ENCODE assay signal across 8 cellular contexts in the genomic region with DNA sequence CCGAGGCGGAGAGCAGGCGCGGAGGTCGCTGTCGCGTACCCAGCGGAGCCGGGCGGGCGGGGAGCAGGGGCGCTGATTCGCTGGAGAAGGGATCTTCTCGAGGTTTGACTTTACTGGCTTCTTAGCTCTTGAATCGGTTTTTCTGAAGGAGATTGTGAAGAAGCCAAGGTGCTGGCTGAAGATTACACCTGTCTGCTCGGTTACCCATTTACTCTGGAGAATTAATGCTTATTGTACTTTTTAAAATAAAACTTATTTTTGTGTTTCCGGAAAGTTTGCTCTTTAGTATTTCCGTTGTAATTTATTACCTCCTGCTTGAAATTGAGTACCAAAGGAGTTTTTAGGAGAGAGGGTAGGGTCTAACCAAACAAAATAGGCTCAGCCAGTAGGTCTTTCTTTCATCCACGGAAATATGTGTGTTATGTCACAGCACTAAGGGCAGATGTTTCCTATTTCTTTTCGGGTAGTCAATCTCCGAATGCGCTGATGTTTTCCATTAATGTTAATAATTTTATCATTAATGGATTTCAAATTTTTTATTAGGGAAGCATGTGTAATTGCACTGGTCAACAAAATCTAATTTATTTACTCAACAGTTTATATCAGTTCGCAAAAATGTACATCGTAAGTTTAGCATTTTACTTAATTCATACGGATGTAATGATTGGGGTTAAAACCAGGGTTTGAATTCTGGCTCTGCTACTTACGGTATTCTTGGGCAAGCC. TPM values are rescaled to one million over a fixed set of nuclear protein-coding genes. Genes with fewer than 3 reads are reported as not detected.
A peak's percentile ranks its signal among the peaks of the same experiment; 100 is the strongest.
DNase-seq lines count a peak whose midpoint lies in the region; ATAC-seq and TF ChIP-seq lines count a peak whose summit lies in the region.

No MANE protein-coding gene starts in this region.

- peaks cover 8 to 20% (median 17%) of the 10 kb centered on the region in 5 experiments for H3K9me3 Mint-ChIP-seq in brain

- H3K4me3 ChIP-seq in HUES64 (ENCODE audit: low read length), result peak overlapping the region; percentile 87
- H3K4me3 ChIP-seq in mesendoderm (ENCODE audit: low read length), result peak overlapping the region; percentile 67

- peak overlapping the region; percentile 89 to 100 (median 99) for H3K27ac Mint-ChIP-seq in brain

- no peak overlapping the region for H4K5ac ChIP-seq in mesendoderm (ENCODE audit: low read length)

- H3K56ac ChIP-seq in mesendoderm (ENCODE audit: low read length), result peak overlapping the region; percentile 87

- no peak for ATAC-seq in GM21360 (IDR thresholded peaks at IDR 0.05; ENCODE audit: unreplicated experiment)
- ATAC-seq in GM18907 (IDR thresholded peaks at IDR 0.05; ENCODE audit: unreplicated experiment), result no peak

- 13% methylated on average over 21 of the region's 26 CpGs for WGBS in HUES64
- WGBS in mesendoderm (ENCODE audit: extremely low coverage, insufficient coverage, low lambda C conversion rate), result no CpG with 5 or more reads among the region's 26 CpGs

- H2AK5ac ChIP-seq in mesendoderm (ENCODE audit: low read length), result no peak overlapping the region

- peak overlapping the region; percentile 24 for H3K18ac ChIP-seq in mesendoderm (ENCODE audit: low read length)

- peaks cover 15% of the 10 kb centered on the region for H3K27me3 Mint-ChIP-seq in brain

- DNase-seq in AML-193 (lab: John Stamatoyannopoulos, UW), result peak; percentile 31 to 34
- DNase-seq in mesendoderm, result no peak
- no peak for DNase-seq in NCI-H2227 treated with DMSO at 0.1 percent for 48 hours (lab: John Stamatoyannopoulos, UW)
- DNase-seq in HUDEP-2 (lab: John Stamatoyannopoulos, UW; ENCODE audit: unreplicated experiment in 76 of 76), result no peak

- no peaks in the 10 kb centered on the region; the same call in 1 of the 2 replicates for H3K36me3 ChIP-seq in HUES64 (ENCODE audit: insufficient read depth, low read length)
- H3K36me3 ChIP-seq in mesendoderm (ENCODE audit: control insufficient read depth, insufficient read depth, low read length), result no peaks in the 10 kb centered on the region

- peaks cover 39% of the 10 kb centered on the region for H3K4me1 Mint-ChIP-seq in brain

- no peak overlapping the region for H2BK5ac ChIP-seq in mesendoderm (ENCODE audit: low read length)

- peaks cover 24% of the 10 kb centered on the region for H3K4me1 ChIP-seq in HUES64 (ENCODE audit: insufficient read depth, low read length)
- peaks cover 2% of the 10 kb centered on the region for H3K4me1 ChIP-seq in mesendoderm (ENCODE audit: control insufficient read depth, low read depth, low read length)

- H3K4me2 ChIP-seq in mesendoderm (ENCODE audit: low read length), result peak overlapping the region; percentile 59

- H3K23ac ChIP-seq in mesendoderm (ENCODE audit: low read length), result no peak overlapping the region

- peak overlapping the region; percentile 93 to 100 (median 97) for H3K4me3 Mint-ChIP-seq in brain

- H3K27me3 ChIP-seq in HUES64 (ENCODE audit: insufficient read depth, low read length) (peaks cover 3% of the 10 kb centered on the region; the same call in 1 of the 2 replicates), mesendoderm (ENCODE audit: insufficient read depth, low read length, poor library complexity) (no peaks in the 10 kb centered on the region)

- peaks cover 6% of the 10 kb centered on the region for H3K79me1 ChIP-seq in mesendoderm (ENCODE audit: low read length)

- no peak overlapping the region for H4K8ac ChIP-seq in mesendoderm (ENCODE audit: low read depth, low read length)

- peak overlapping the region; percentile 72; the same call in 1 of the 2 replicates for H3K27ac ChIP-seq in HUES64 (ENCODE audit: low read depth, low read length)
- peak overlapping the region; percentile 97 for H3K27ac ChIP-seq in mesendoderm (ENCODE audit: low read depth, low read length)

- H3K4ac ChIP-seq in mesendoderm (ENCODE audit: low read depth, low read length), result no peak overlapping the region

- H2BK15ac ChIP-seq in mesendoderm (replicated peaks; ENCODE audit: low read depth), result no peak overlapping the region

- H3K9me3 ChIP-seq in HUES64 (ENCODE audit: insufficient read depth, low read depth, low read length), result peaks cover 6% of the 10 kb centered on the region; the same call in 1 of the 2 replicates

- peaks cover 13% of the 10 kb centered on the region for H3K36me3 Mint-ChIP-seq in brain

- H2BK120ac ChIP-seq in mesendoderm (ENCODE audit: low read depth, low read length), result no peak overlapping the region

- no peak for TF ChIP-seq CTCF in brain (conservative IDR thresholded peaks at IDR 0.05)

- H3K79me2 ChIP-seq in mesendoderm (ENCODE audit: control insufficient read depth, insufficient read depth, low read length), result peaks cover 26% of the 10 kb centered on the region

- H3K9ac ChIP-seq in HUES64 (ENCODE audit: low read depth, low read length), result peak overlapping the region; percentile 69
- peak overlapping the region; percentile 81 for H3K9ac ChIP-seq in mesendoderm (ENCODE audit: low read length)

RNA-seq across cellular contexts. Expression of gene GNG5, which starts 0.5 kb away (rescaled TPM):
- polyA plus RNA-seq in HUES64 (2013, experiment 1 of 2), result 204 TPM
- 232 TPM for polyA plus RNA-seq in HUES64 (2013, experiment 2 of 2)
- 83.1 TPM for polyA plus RNA-seq in brain (ENCODE audit: insufficient read depth, low read depth, low replicate concordance)
- 222 TPM for polyA plus RNA-seq in mesendoderm (2013, experiment 1 of 2)
- polyA plus RNA-seq in mesendoderm (2013, experiment 2 of 2), result 221 TPM

RNA-seq across cellular contexts. Expression of gene SPATA1, which starts 0.7 kb away (rescaled TPM):
- polyA plus RNA-seq in HUES64 (2013, experiment 1 of 2), result 0.95 TPM
- polyA plus RNA-seq in HUES64 (2013, experiment 2 of 2), result 1.0 TPM
- polyA plus RNA-seq in brain (ENCODE audit: insufficient read depth, low read depth, low replicate concordance), result not detected
- polyA plus RNA-seq in mesendoderm (2013, experiment 1 of 2), result 1.4 TPM
- 1.1 TPM for polyA plus RNA-seq in mesendoderm (2013, experiment 2 of 2)

RNA-seq across cellular contexts. Expression of gene RPF1, which starts 27.8 kb away (rescaled TPM):
- polyA plus RNA-seq in HUES64 (2013, experiment 1 of 2), result 53.8 TPM
- polyA plus RNA-seq in HUES64 (2013, experiment 2 of 2), result 57.7 TPM
- polyA plus RNA-seq in brain (ENCODE audit: insufficient read depth, low read depth, low replicate concordance), result 26.7 TPM
- 108 TPM for polyA plus RNA-seq in mesendoderm (2013, experiment 1 of 2)
- polyA plus RNA-seq in mesendoderm (2013, experiment 2 of 2), result 104 TPM

Comparison
In these comparisons a context has a peak if more than half of its experiments do, and no peak if none do; other contexts are left out.
1. DNase-seq: peak in AML-193 (2 of 2); none in mesendoderm (single experiment), NCI-H2227 treated with DMSO at 0.1 percent for 48 hours (single experiment) and HUDEP-2 (0 of 76).